Comparison of ENCODE assay signal across 25 cellular contexts in the genomic region with DNA sequence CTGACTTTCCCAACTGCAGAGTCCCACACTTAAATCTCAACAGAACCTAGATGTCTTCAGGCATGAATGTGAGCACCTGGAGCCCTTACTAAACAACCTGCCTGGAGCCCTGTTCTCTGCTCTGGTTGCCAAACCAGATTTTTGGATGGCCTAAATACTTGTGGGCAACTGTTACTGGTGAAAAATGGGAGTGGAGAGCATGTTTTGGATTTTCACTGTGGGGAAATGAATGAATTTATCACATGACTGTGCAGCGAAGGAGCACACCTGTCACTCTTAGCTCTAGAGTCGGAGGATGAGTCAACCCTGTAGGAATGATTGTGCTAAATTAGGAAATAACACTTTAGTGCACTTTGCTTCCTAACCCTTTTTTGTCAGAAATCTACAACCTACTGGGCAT. TPM values are rescaled to one million over a fixed set of nuclear protein-coding genes. Genes with fewer than 3 reads are reported as not detected.
DNase-seq lines count a peak whose midpoint lies in the region; ATAC-seq, FAIRE-seq and TF ChIP-seq lines count a peak whose summit lies in the region.
"Had no signal": no experiment of that assay in that cellular context is flagged by ENCODE, and none has a peak within 500 bp of the region (broad histone marks: within the 10 kb centered on the region; RNA-seq: fewer than 3 reads in every experiment).

No MANE protein-coding gene starts in this region.

- peaks cover 66% of the 10 kb centered on the region for H3K4me1 ChIP-seq in BLaER1
- peaks cover 14% of the 10 kb centered on the region for H3K4me1 ChIP-seq in OCI-LY3 (ENCODE audit: low read length)
- H3K4me1 ChIP-seq in endothelial cell of umbilical vein (ENCODE audit: control insufficient read depth, extremely low read depth, insufficient read depth, low read length), result peaks cover 68% of the 10 kb centered on the region
- H3K4me1 ChIP-seq: A549, sigmoid colon had no signal

- no peak for DNase-seq in endothelial cell of umbilical vein (ENCODE audit: low read depth, low spot score)
- no peak for DNase-seq in dermis blood vessel endothelial cell
- DNase-seq in NOMO-1 (lab: John Stamatoyannopoulos, UW; ENCODE audit: unreplicated experiment in 2 of 2), result no peak
- no peak for DNase-seq in D721Med (ENCODE audit: insufficient read length, low spot score)
- DNase-seq: activated CD4-positive, alpha-beta memory T cell treated with anti-CD3 and anti-CD28 coated beads, Interleukin-2, amount 10 ng/mL, durations not matched to agents 7 days and 5 days; activated T-cell treated with anti-CD3 and anti-CD28 coated beads, Interleukin-2, amount 50 U/mL, for 48 hours; body of pancreas; esophagus squamous epithelium; H7; heart left ventricle; lower lobe of right lung; NCI-H1105 treated with DMSO at 0.1 percent for 48 hours; NCI-H2081 treated with DMSO at 0.1 percent for 48 hours; NCI-H524; sigmoid colon; stimulated activated CD4-positive, alpha-beta T cell treated with anti-CD3 and anti-CD28 coated beads, Interleukin-2, amount 100 ng/mL, for 24 hours; stimulated activated naive CD8-positive, alpha-beta T cell treated with anti-CD3 and anti-CD28 coated beads, Interleukin-15, Interleukin-2, amounts not matched to agents 100 U/mL and 50 U/mL, for 24 hours; T-helper 17 cell; upper lobe of left lung had no signal

- peak overlapping the region; percentile 68 for H3K4me2 ChIP-seq in BLaER1
- H3K4me2 ChIP-seq in OCI-LY3 (ENCODE audit: low read length), result peak overlapping the region; percentile 38
- no peak overlapping the region for H3K4me2 ChIP-seq in endothelial cell of umbilical vein (ENCODE audit: insufficient read depth, low read length)
- no peak overlapping the region for H3K4me2 ChIP-seq in neural cell (ENCODE audit: low read length)
- H3K4me2 ChIP-seq: A549 had no signal

- dilution Hi-C loops in endothelial cell of umbilical vein (cut with MboI; ENCODE audit: extremely low pct_ligation_motif_present, low sequenced_read_pairs), result no loop called here

- H3K9ac ChIP-seq in BLaER1 (no peak overlapping the region), OCI-LY3 (ENCODE audit: low read length) (no peak overlapping the region), endothelial cell of umbilical vein (replicated peaks; ENCODE audit: extremely low read depth, insufficient read depth, low read length) (no peak overlapping the region), neural cell (ENCODE audit: low read length) (no peak overlapping the region)

- H3K27me3 ChIP-seq in BLaER1, result peaks cover 3% of the 10 kb centered on the region; the same call in 1 of the 2 replicates
- no peaks in the 10 kb centered on the region; the same call in 1 of the 2 replicates for H3K27me3 ChIP-seq in OCI-LY3 (ENCODE audit: low read depth, low read length)
- no peaks in the 10 kb centered on the region for H3K27me3 ChIP-seq in endothelial cell of umbilical vein (ENCODE audit: control insufficient read depth in 2 of 2, insufficient read depth in 2 of 2, low read length in 2 of 2)
- no peaks in the 10 kb centered on the region for H3K27me3 ChIP-seq in neural cell (ENCODE audit: insufficient read depth, low read depth, low read length)
- H3K27me3 ChIP-seq: body of pancreas, esophagus squamous epithelium, sigmoid colon, upper lobe of left lung had no signal

- TF ChIP-seq EP300 in neural cell (conservative IDR thresholded peaks at IDR 0.05; ENCODE audit: poor library complexity, severe bottlenecking), result no peak

- POLR2A ChIA-PET in endothelial cell of umbilical vein (lab: Charles Lee), result no interaction called here

- no peak for TF ChIP-seq POLR2A in endothelial cell of umbilical vein (IDR thresholded peaks at IDR 0.05; ENCODE audit: low read depth, low read length)

- H3K27ac ChIP-seq in BLaER1 (no peak overlapping the region), OCI-LY3 (ENCODE audit: low read length) (no peak overlapping the region), endothelial cell of umbilical vein (ENCODE audit: insufficient read depth, low read depth, low read length) (no peak overlapping the region), neural cell (ENCODE audit: low read length) (no peak overlapping the region)
- H3K27ac ChIP-seq: A549, lower lobe of right lung, sigmoid colon had no signal

- intact Hi-C loops in endothelial cell of umbilical vein (cut with micrococcal nuclease), result no loop called here

- CTCF ChIA-PET in endothelial cell of umbilical vein (lab: Charles Lee), result no interaction called here

- no peaks in the 10 kb centered on the region for H3F3A ChIP-seq in neural cell (ENCODE audit: insufficient read depth, low read length, poor library complexity, severe bottlenecking)

- H3K9me1 ChIP-seq in endothelial cell of umbilical vein (replicated peaks; ENCODE audit: control insufficient read depth, extremely low read depth, insufficient read depth, low read length), result no peaks in the 10 kb centered on the region

- H3K36me3 ChIP-seq in BLaER1 (peaks cover 6% of the 10 kb centered on the region; the same call in 1 of the 2 replicates), OCI-LY3 (replicated peaks; ENCODE audit: low read depth, low read length) (no peaks in the 10 kb centered on the region), endothelial cell of umbilical vein (ENCODE audit: control insufficient read depth in 2 of 2, extremely low read depth in 1 of 2, insufficient read depth in 2 of 2, low read length in 2 of 2) (no peaks in the 10 kb centered on the region), neural cell (ENCODE audit: insufficient read depth, low read length) (no peaks in the 10 kb centered on the region)
- H3K36me3 ChIP-seq: esophagus squamous epithelium, heart left ventricle, lower lobe of right lung, sigmoid colon, upper lobe of left lung had no signal

- FAIRE-seq in endothelial cell of umbilical vein (lab: Jason Lieb, UNC) (peak; percentile 48), D721Med (lab: Jason Lieb, UNC) (no peak)
- FAIRE-seq: A549, HTR-8/SVneo had no signal

- H3K4me3 ChIP-seq in BLaER1, result no peak overlapping the region
- H3K4me3 ChIP-seq in OCI-LY3 (ENCODE audit: low read length), result no peak overlapping the region
- no peak overlapping the region for H3K4me3 ChIP-seq in endothelial cell of umbilical vein (replicated peaks in 1 of 3; ENCODE audit: insufficient read depth in 1 of 3, low read depth in 1 of 3, low read length in 3 of 3)
- H3K4me3 ChIP-seq in neural cell (ENCODE audit: low read length), result peak overlapping the region; percentile 10
- H3K4me3 ChIP-seq: A549, body of pancreas, esophagus squamous epithelium, heart left ventricle, lower lobe of right lung, sigmoid colon, upper lobe of left lung had no signal

- H2AFZ ChIP-seq in OCI-LY3 (ENCODE audit: low read depth, low read length), result no peak overlapping the region
- no peak overlapping the region for H2AFZ ChIP-seq in endothelial cell of umbilical vein (ENCODE audit: low read depth, low read length)
- no peak overlapping the region for H2AFZ ChIP-seq in neural cell (ENCODE audit: low read depth, low read length)

- TF ChIP-seq CTCF in OCI-LY3 (IDR thresholded peaks at IDR 0.05; ENCODE audit: low read depth, low read length) (no peak), endothelial cell of umbilical vein (IDR thresholded peaks at IDR 0.05; ENCODE audit: extremely low read depth in 1 of 2, insufficient read depth in 1 of 2, low read depth in 1 of 2, low read length in 2 of 2) (no peak), neural cell (IDR thresholded peaks at IDR 0.05; ENCODE audit: poor library complexity, severe bottlenecking) (no peak), D721Med (IDR thresholded peaks at IDR 0.05; ENCODE audit: insufficient read depth, missing control alignments) (no peak)

- no peaks in the 10 kb centered on the region for H3K79me2 ChIP-seq in OCI-LY3 (ENCODE audit: low read length)
- H3K79me2 ChIP-seq in endothelial cell of umbilical vein (ENCODE audit: control insufficient read depth, insufficient read depth, low read length), result no peaks in the 10 kb centered on the region
- H3K79me2 ChIP-seq in neural cell (replicated peaks; ENCODE audit: insufficient read depth, low read length), result no peaks in the 10 kb centered on the region

- no peak for TF ChIP-seq RAD21 in neural cell (conservative IDR thresholded peaks at IDR 0.05)

- H4K20me1 ChIP-seq in BLaER1 (no peaks in the 10 kb centered on the region), OCI-LY3 (ENCODE audit: insufficient read depth, low read length) (no peaks in the 10 kb centered on the region), endothelial cell of umbilical vein (replicated peaks; ENCODE audit: control insufficient read depth, extremely low read depth, insufficient read depth, low read length) (no peaks in the 10 kb centered on the region), neural cell (ENCODE audit: insufficient read depth) (no peaks in the 10 kb centered on the region)

- BruUV-seq in endothelial cell of umbilical vein (replicated peaks; lab: Mats Ljungman, UMichigan), result no TSS peak

- H3K9me3 ChIP-seq in BLaER1 (no peaks in the 10 kb centered on the region), OCI-LY3 (ENCODE audit: insufficient read depth, low read length) (no peaks in the 10 kb centered on the region), endothelial cell of umbilical vein (replicated peaks; ENCODE audit: control insufficient read depth, insufficient read depth, low read length) (no peaks in the 10 kb centered on the region), neural cell (ENCODE audit: low read length) (no peaks in the 10 kb centered on the region)
- H3K9me3 ChIP-seq: A549, body of pancreas, esophagus squamous epithelium, heart left ventricle, lower lobe of right lung, sigmoid colon, upper lobe of left lung had no signal

- H3K9me2 ChIP-seq in neural cell (ENCODE audit: insufficient read depth, low read length), result no peaks in the 10 kb centered on the region

- no peak for ATAC-seq in HG02798 (IDR thresholded peaks at IDR 0.05; ENCODE audit: poor library complexity, unreplicated experiment)
- ATAC-seq: A549; body of pancreas; heart left ventricle; lower lobe of right lung; stimulated activated naive CD8-positive, alpha-beta T cell treated with anti-CD3 and anti-CD28 coated beads, Interleukin-15, Interleukin-2, amounts not matched to agents 100 U/mL and 50 U/mL, for 24 hours; T-helper 17 cell had no signal

TF ChIP-seq in endothelial cell of umbilical vein, 7 proteins besides CTCF, POLR2A, EP300 and RAD21 (continues in another document):
- no peak for TF ChIP-seq EZH2 (IDR thresholded peaks at IDR 0.05; ENCODE audit: borderline replicate concordance, low read depth, low read length, severe bottlenecking)

RNA-seq across cellular contexts. Expression of a gene that starts 30.3 kb away (rescaled TPM):
- total RNA-seq in endothelial cell of umbilical vein (2.5 and 4.7 TPM in 2 replicates), dermis blood vessel endothelial cell (1.1 and 1.7 TPM in 2 replicates)
- polyA plus RNA-seq in endothelial cell of umbilical vein (1.5 TPM in 2 replicates), neural cell (2.3 and 2.7 TPM in 2 replicates)
- polyA plus RNA-seq in endothelial cell of umbilical vein (2011; cell fraction: cytosol; rRNA removed), result 0.82 and 1.2 TPM in 2 replicates
- 0.64 and 1.0 TPM in 2 replicates for polyA plus RNA-seq in endothelial cell of umbilical vein (2011; cell fraction: nucleus; rRNA removed)
- polyA plus RNA-seq in endothelial cell of umbilical vein (2012), result 0.60 and 2.4 TPM in 2 replicates
- polyA minus RNA-seq in endothelial cell of umbilical vein (2.8 and 5.6 TPM in 2 replicates), neural cell (7.8 and 9.3 TPM in 2 replicates)
- not detected for polyA minus RNA-seq in endothelial cell of umbilical vein (2011; cell fraction: cytosol; rRNA and poly(A)+ RNA removed)
- 0.53 and 1.7 TPM in 2 replicates for polyA minus RNA-seq in endothelial cell of umbilical vein (2011; cell fraction: nucleus; rRNA and poly(A)+ RNA removed)
- polyA plus RNA-seq: A549 had no signal

Comparison
In these comparisons a context has a peak if more than half of its experiments do, and no peak if none do; other contexts are left out.
1. H3K4me2 ChIP-seq: peak in BLaER1 (single experiment) and OCI-LY3 (single experiment); none in endothelial cell of umbilical vein (single experiment) and neural cell (single experiment).